17 cellular contexts compared by ENCODE assay signal in the genomic region with DNA sequence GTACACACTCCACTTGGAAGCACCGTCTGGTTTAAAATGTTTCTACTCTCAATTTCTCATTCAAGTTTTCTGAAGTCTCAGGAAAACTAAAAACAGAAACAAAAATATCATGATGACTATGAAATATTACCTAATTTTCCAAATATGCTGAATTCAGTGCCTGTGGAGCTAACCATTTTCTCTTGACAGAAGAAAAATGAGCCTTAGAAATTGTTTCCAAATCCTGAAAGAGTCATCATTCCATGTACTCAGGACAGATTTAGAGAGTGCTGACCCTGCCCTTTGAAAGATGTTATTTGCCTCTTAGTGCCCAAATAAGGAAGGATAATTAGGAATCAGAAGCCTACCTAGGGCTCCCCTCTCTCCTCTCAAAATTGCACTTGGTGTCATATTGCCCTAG. TPM values are rescaled to one million over a fixed set of nuclear protein-coding genes. Genes with fewer than 3 reads are reported as not detected.
DNase-seq lines count a peak whose midpoint lies in the region; ATAC-seq and TF ChIP-seq lines count a peak whose summit lies in the region.
"Had no signal": no experiment of that assay in that cellular context is flagged by ENCODE, and none has a peak within 500 bp of the region (broad histone marks: within the 10 kb centered on the region; RNA-seq: fewer than 3 reads in every experiment).

No MANE protein-coding gene starts in this region.

- H2AFZ ChIP-seq in GM23338, result no peak overlapping the region

- TF ChIP-seq EP300 in gastroesophageal sphincter (IDR thresholded peaks at IDR 0.05), result no peak

- no peak overlapping the region for H3K4me3 ChIP-seq in GM23338
- H3K4me3 ChIP-seq in gastroesophageal sphincter, result no peak overlapping the region
- H3K4me3 ChIP-seq in thoracic aorta, result no peak overlapping the region
- H3K4me3 ChIP-seq: SK-N-MC had no signal

- H3K4me1 Mint-ChIP-seq in GM23338 (peaks cover 4% of the 10 kb centered on the region), activated B cell treated with CpG ODN at 0.5 μM for 24 hours (peaks cover 84% of the 10 kb centered on the region)
- H3K4me1 Mint-ChIP-seq in activated CD4-positive, alpha-beta T cell treated with anti-CD3 and anti-CD28 coated beads, Interleukin-2, amount 10 ng/mL, durations not matched to agents 7 days and 5 days, result no peaks in the 10 kb centered on the region

- H3K4me2 ChIP-seq in GM23338, result no peak overlapping the region

- H3K27ac ChIP-seq in GM23338 (ENCODE audit: low read depth) (no peak overlapping the region), gastroesophageal sphincter (peak overlapping the region in 2 of 4 donors; percentile 6 to 29), thoracic aorta (peak overlapping the region; percentile 8 to 50)
- H3K27ac ChIP-seq: SK-N-MC had no signal

- H3K27ac Mint-ChIP-seq in GM23338 (no peak overlapping the region), activated B cell treated with CpG ODN at 0.5 μM for 24 hours (peak overlapping the region; percentile 97)
- H3K27ac Mint-ChIP-seq in activated CD4-positive, alpha-beta T cell treated with anti-CD3 and anti-CD28 coated beads, Interleukin-2, amount 10 ng/mL, durations not matched to agents 7 days and 5 days, result no peak overlapping the region
- H3K27ac Mint-ChIP-seq: CD4-positive, alpha-beta T cell had no signal

- H3F3A ChIP-seq in GM23338 (replicated peaks; ENCODE audit: low read depth), result no peaks in the 10 kb centered on the region

- POLR2A ChIA-PET in activated B cell treated with CpG ODN at 0.5 μM for 24 hours (lab: Charles Lee), result interaction anchor here (0.6 to 5.1 kb wide), 17 partner anchors 9 to 904 kb away, joined by 3 to 65 read pairs (median 8); partner anchors contain the start of gene TOP3B
- POLR2A ChIA-PET in activated CD4-positive, alpha-beta T cell treated with anti-CD3 and anti-CD28 coated beads, Interleukin-2, amount 10 ng/mL, durations not matched to agents 7 days and 5 days (lab: Charles Lee), result interaction anchor here (0.6 kb wide), 1 partner anchor 104 kb away, joined by 3 read pairs; no protein-coding TSS in a partner anchor

- CTCF ChIA-PET in activated B cell treated with CpG ODN at 0.5 μM for 24 hours (lab: Charles Lee), result interaction anchor here (1.1 to 4.6 kb wide), 21 partner anchors 13 to 923 kb away, joined by 3 to 60 read pairs (median 6); partner anchors contain the start of gene TOP3B
- CTCF ChIA-PET in activated CD4-positive, alpha-beta T cell treated with anti-CD3 and anti-CD28 coated beads, Interleukin-2, amount 10 ng/mL, durations not matched to agents 7 days and 5 days (lab: Charles Lee), result no interaction called here

- H3K4me1 ChIP-seq in GM23338 (ENCODE audit: insufficient read depth) (peaks cover 12% of the 10 kb centered on the region), gastroesophageal sphincter (peaks cover 0 to 9% (median 7%) of the 10 kb centered on the region in 3 donors), thoracic aorta (ENCODE audit: control insufficient read depth in 1 of 2, low read depth in 2 of 2) (peaks cover 7 to 18% of the 10 kb centered on the region in 2 donors)

- H3K36me3 ChIP-seq in GM23338 (ENCODE audit: insufficient read depth) (no peaks in the 10 kb centered on the region), gastroesophageal sphincter (no peaks in the 10 kb centered on the region), thoracic aorta (no peaks in the 10 kb centered on the region)

- H3K9me2 ChIP-seq in GM23338 (ENCODE audit: insufficient read depth), result no peaks in the 10 kb centered on the region

- H4K20me1 ChIP-seq in GM23338 (replicated peaks; ENCODE audit: insufficient read depth), result no peaks in the 10 kb centered on the region

- peaks cover 84% of the 10 kb centered on the region for H3K27me3 Mint-ChIP-seq in GM23338 (ENCODE audit: insufficient read depth, low read depth, poor library complexity)
- H3K27me3 Mint-ChIP-seq in activated B cell treated with CpG ODN at 0.5 μM for 24 hours, result no peaks in the 10 kb centered on the region
- H3K27me3 Mint-ChIP-seq in activated CD4-positive, alpha-beta T cell treated with anti-CD3 and anti-CD28 coated beads, Interleukin-2, amount 10 ng/mL, durations not matched to agents 7 days and 5 days, result peaks cover 11% of the 10 kb centered on the region

- no peak for DNase-seq in GM23338 (ENCODE audit: low spot score)
- DNase-seq in activated B cell treated with CpG ODN at 0.5 μM for 24 hours, result no peak
- DNase-seq in thoracic aorta (ENCODE audit: low spot score), result no peak
- DNase-seq in activated CD4-positive, alpha-beta T cell treated with anti-CD3 and anti-CD28 coated beads, Interleukin-2, amount 10 ng/mL, durations not matched to agents 7 days and 5 days, result no peak
- no peak for DNase-seq in NCI-H1417 (lab: John Stamatoyannopoulos, UW)
- DNase-seq: CD4-positive, alpha-beta T cell; DMS79 treated with DMSO at 0.1 percent for 48 hours; GOT3; KBM-7; NCI-H1436 treated with DMSO at 0.1 percent for 48 hours; NCI-H2029 treated with DMSO at 0.1 percent for 48 hours; NCI-H510A; NCI-H774; Right ventricle myocardium superior had no signal

- H3K9me3 ChIP-seq in gastroesophageal sphincter (no peaks in the 10 kb centered on the region), thoracic aorta (no peaks in the 10 kb centered on the region)

- no peak for ATAC-seq in GM23338
- no peak for ATAC-seq in activated B cell treated with CpG ODN at 0.5 μM for 24 hours (ENCODE audit: low read depth)
- peak; percentile 76 for ATAC-seq in gastroesophageal sphincter
- ATAC-seq in thoracic aorta (ENCODE audit: insufficient number of reproducible peaks, low FRiP score, low read depth), result no peak
- ATAC-seq in HG03108 (IDR thresholded peaks at IDR 0.05; ENCODE audit: unreplicated experiment), result no peak

- H3K4me3 Mint-ChIP-seq in GM23338 (no peak overlapping the region), activated B cell treated with CpG ODN at 0.5 μM for 24 hours (peak overlapping the region; percentile 84)
- H3K4me3 Mint-ChIP-seq in activated CD4-positive, alpha-beta T cell treated with anti-CD3 and anti-CD28 coated beads, Interleukin-2, amount 10 ng/mL, durations not matched to agents 7 days and 5 days, result no peak overlapping the region
- H3K4me3 Mint-ChIP-seq: CD4-positive, alpha-beta T cell had no signal

- H3K9me3 Mint-ChIP-seq in GM23338 (no peaks in the 10 kb centered on the region), activated B cell treated with CpG ODN at 0.5 μM for 24 hours (no peaks in the 10 kb centered on the region)
- H3K9me3 Mint-ChIP-seq in activated CD4-positive, alpha-beta T cell treated with anti-CD3 and anti-CD28 coated beads, Interleukin-2, amount 10 ng/mL, durations not matched to agents 7 days and 5 days, result no peaks in the 10 kb centered on the region
- H3K9me3 Mint-ChIP-seq: CD4-positive, alpha-beta T cell had no signal

- 44 to 50% methylated on average over 1 of the region's 1 CpG for WGBS in gastroesophageal sphincter (ENCODE audit: low coverage in 1 of 2), 2 donors

- peaks cover 100% of the 10 kb centered on the region for H3K27me3 ChIP-seq in GM23338 (ENCODE audit: insufficient read depth)
- H3K27me3 ChIP-seq in gastroesophageal sphincter, result peaks cover 4% of the 10 kb centered on the region
- H3K27me3 ChIP-seq in thoracic aorta (replicated peaks; ENCODE audit: insufficient read depth), result no peaks in the 10 kb centered on the region

- H3K36me3 Mint-ChIP-seq in GM23338 (ENCODE audit: low read depth) (no peaks in the 10 kb centered on the region; the same call in 2 of the 3 replicates), activated B cell treated with CpG ODN at 0.5 μM for 24 hours (ENCODE audit: low read depth) (no peaks in the 10 kb centered on the region)
- no peaks in the 10 kb centered on the region for H3K36me3 Mint-ChIP-seq in activated CD4-positive, alpha-beta T cell treated with anti-CD3 and anti-CD28 coated beads, Interleukin-2, amount 10 ng/mL, durations not matched to agents 7 days and 5 days (ENCODE audit: low read depth)

- intact Hi-C loops in activated B cell treated with CpG ODN at 0.5 μM for 24 hours (cut with micrococcal nuclease), result loop anchor here (1.0 to 10.0 kb wide), 6 partner anchors 11 to 911 kb away; no protein-coding TSS in a partner anchor

- no peaks in the 10 kb centered on the region for H3K79me2 ChIP-seq in GM23338 (replicated peaks; ENCODE audit: insufficient read depth)

- TF ChIP-seq CTCF in GM23338 (conservative IDR thresholded peaks at IDR 0.05; ENCODE audit: low read depth in 2 of 2) (no peak), activated B cell treated with CpG ODN at 0.5 μM for 24 hours (IDR thresholded peaks at IDR 0.05) (no peak), gastroesophageal sphincter (IDR thresholded peaks at IDR 0.05) (no peak), thoracic aorta (IDR thresholded peaks at IDR 0.05) (no peak)

- no peak for TF ChIP-seq POLR2A in gastroesophageal sphincter (IDR thresholded peaks at IDR 0.05)

TF ChIP-seq in GM23338, 12 proteins besides CTCF, POLR2A, EP300 and RAD21 (continues in another document):
- TF ChIP-seq REST (IDR thresholded peaks at IDR 0.05; ENCODE audit: unreplicated experiment), result no peak

RNA-seq across cellular contexts. Expression of gene TOP3B, which starts 49.0 kb away (rescaled TPM):
- 53.5 and 77.7 TPM in 2 replicates for total RNA-seq in GM23338 (2014; rRNA removed; shearing (Covaris generic))
- 32.7 and 35.7 TPM in 2 replicates for polyA plus RNA-seq in GM23338 (2016; fragmentation: Nextera tagmentation; extraction: Ambion mirVana)
- total RNA-seq in activated B cell treated with CpG ODN at 0.5 μM for 24 hours (60.4 and 83.4 TPM in 2 replicates), gastroesophageal sphincter (10 to 100 TPM in 3 of 4 donors, 1 to 10 TPM in 1; 8.9 to 24.9 (median 18.6) TPM), thoracic aorta (10 to 100 TPM; 26.0 to 40.4 TPM)
- 10 to 100 TPM; 45.6 to 51.6 TPM for total RNA-seq in activated CD4-positive, alpha-beta T cell treated with anti-CD3 and anti-CD28 coated beads, Interleukin-2, amount 10 ng/mL, durations not matched to agents 7 days and 5 days
